Comparison of ENCODE assay signal across 16 cellular contexts in genomic region chr12:26277511-26278246, GRCh38.
DNase-seq lines count a peak whose midpoint lies in the region; TF ChIP-seq lines count a peak whose summit lies in the region.
"Had no signal": no experiment of that assay in that cellular context is flagged by ENCODE, and none has a peak within 500 bp of the region (broad histone marks: within the 10 kb centered on the region; RNA-seq: fewer than 3 reads in every experiment).

No MANE protein-coding gene starts in this region.

- H3K27me3 ChIP-seq in mammary epithelial cell (ENCODE audit: insufficient read depth, low read length) (no peaks in the 10 kb centered on the region), trophoblast cell (ENCODE audit: insufficient read depth, low read length) (no peaks in the 10 kb centered on the region)
- H3K27me3 ChIP-seq: tibial nerve had no signal

- H4K91ac ChIP-seq in trophoblast cell (ENCODE audit: low read depth, low read length): no peak overlapping the region

- BruUV-seq in mammary epithelial cell (replicated peaks; lab: Mats Ljungman, UMichigan): no TSS peak

- H2BK5ac ChIP-seq in trophoblast cell (ENCODE audit: low read depth, low read length, poor library complexity): no peak overlapping the region

- H3K23ac ChIP-seq in trophoblast cell (ENCODE audit: low read length): no peak overlapping the region

- peak; percentile 76 for DNase-seq in EH (ENCODE audit: low read depth)
- DNase-seq in MV-4-11 (lab: John Stamatoyannopoulos, UW): peak; percentile 84
- no peak for DNase-seq in mammary epithelial cell
- DNase-seq in trophoblast cell: no peak
- DNase-seq in medulla oblongata (ENCODE audit: extremely low spot score): no peak
- no peak for DNase-seq in NK-92 (lab: John Stamatoyannopoulos, UW; ENCODE audit: unreplicated experiment)
- DNase-seq in stimulated activated CD4-positive, alpha-beta T cell treated with anti-CD3 and anti-CD28 coated beads, Interleukin-1b, Interleukin-23, amount 100 ng/mL, for 48 hours: no peak
- no peak for DNase-seq in NCI-H1417 (lab: John Stamatoyannopoulos, UW)
- DNase-seq: effector memory CD4-positive, alpha-beta T cell; left colon; NCI-H345; SHP77 treated with DMSO at 0.1 percent for 48 hours; stimulated activated CD4-positive, alpha-beta T cell treated with anti-CD3 and anti-CD28 coated beads, Interleukin-4, amount 100 ng/mL, for 1 hour; T-helper 17 cell had no signal

- in situ Hi-C loops in mammary epithelial cell (cut with MboI; ENCODE audit: low sequenced_read_pairs in 2 of 2): no loop called here

- no peak overlapping the region for H2AK5ac ChIP-seq in trophoblast cell (ENCODE audit: low read length)

- H3K4me3 ChIP-seq in mammary epithelial cell (replicated peaks in 1 of 3; ENCODE audit: insufficient read depth in 1 of 3, low read depth in 2 of 3, low read length in 3 of 3) (no peak overlapping the region), trophoblast cell (ENCODE audit: low read depth, low read length) (no peak overlapping the region)
- H3K4me3 ChIP-seq: tibial nerve had no signal

- dilution Hi-C loops in mammary epithelial cell (cut with HindIII; ENCODE audit: low sequenced_read_pairs): no loop called here

- no peak overlapping the region for H3K18ac ChIP-seq in trophoblast cell (ENCODE audit: low read length)

- H4K12ac ChIP-seq in trophoblast cell (ENCODE audit: low read depth, low read length): no peak overlapping the region

- 63% methylated on average over 16 of the region's 16 CpGs for WGBS in mammary epithelial cell (ENCODE audit: low coverage, missing lambda C conversion rate)
- no CpG with 5 or more reads among the region's 16 CpGs for WGBS in trophoblast cell (ENCODE audit: extremely low coverage, insufficient coverage, insufficient read length)

- intact Hi-C loops in mammary epithelial cell (cut with micrococcal nuclease): loop anchor here (10.0 kb wide), 1 partner anchor 217 kb away; no protein-coding TSS in a partner anchor

- H3K79me2 ChIP-seq in mammary epithelial cell (ENCODE audit: insufficient read depth, low read length) (no peaks in the 10 kb centered on the region), trophoblast cell (ENCODE audit: control insufficient read depth, insufficient read depth, low read length, poor library complexity) (no peaks in the 10 kb centered on the region)

- H2AFZ ChIP-seq in mammary epithelial cell (ENCODE audit: low read depth, low read length): peak overlapping the region; percentile 5
- H2AFZ ChIP-seq in trophoblast cell (ENCODE audit: insufficient read depth, low read length, poor library complexity): no peak overlapping the region

- CTCF ChIA-PET in mammary epithelial cell (lab: Charles Lee; ENCODE audit: low non-redundant PET): no interaction called here

- peaks cover 5% of the 10 kb centered on the region for H3K79me1 ChIP-seq in trophoblast cell (ENCODE audit: low read length)

- H3K9me3 ChIP-seq in mammary epithelial cell (replicated peaks; ENCODE audit: insufficient read depth, low read length) (no peaks in the 10 kb centered on the region), trophoblast cell (ENCODE audit: insufficient read depth, low read depth, low read length) (no peaks in the 10 kb centered on the region)
- H3K9me3 ChIP-seq: tibial nerve had no signal

- H4K8ac ChIP-seq in trophoblast cell (ENCODE audit: low read depth, low read length): no peak overlapping the region

- H3K9ac ChIP-seq in mammary epithelial cell (ENCODE audit: insufficient read depth, low read length) (no peak overlapping the region), trophoblast cell (ENCODE audit: low read length) (no peak overlapping the region)

- H4K20me1 ChIP-seq in mammary epithelial cell (ENCODE audit: insufficient read depth, low read length): no peaks in the 10 kb centered on the region

- no peak overlapping the region for H3K14ac ChIP-seq in trophoblast cell (ENCODE audit: low read length)

- no peak overlapping the region for H3K4me2 ChIP-seq in mammary epithelial cell (ENCODE audit: insufficient read depth, low read depth, low read length)
- H3K4me2 ChIP-seq in trophoblast cell (ENCODE audit: low read length): no peak overlapping the region

- peak overlapping the region; percentile 26 for H2BK12ac ChIP-seq in trophoblast cell (ENCODE audit: low read length)

- H2BK120ac ChIP-seq in trophoblast cell (ENCODE audit: insufficient read depth, low read length, poor library complexity): no peak overlapping the region

- H3K4ac ChIP-seq in trophoblast cell (ENCODE audit: low read depth, low read length): no peak overlapping the region

- H3K36me3 ChIP-seq in mammary epithelial cell (ENCODE audit: insufficient read depth, low read length) (no peaks in the 10 kb centered on the region), trophoblast cell (ENCODE audit: control insufficient read depth in 1 of 2, insufficient read depth in 2 of 2, low read length in 2 of 2) (no peaks in the 10 kb centered on the region)
- H3K36me3 ChIP-seq: tibial nerve had no signal

- TF ChIP-seq CTCF in mammary epithelial cell (conservative IDR thresholded peaks at IDR 0.05 in 1 of 2, IDR thresholded peaks at IDR 0.05 in 1 of 2; ENCODE audit: extremely low read depth in 1 of 2, insufficient read depth in 1 of 2, low read depth in 1 of 2, low read length in 2 of 2): no peak

- no peak overlapping the region for H3K27ac ChIP-seq in mammary epithelial cell (ENCODE audit: insufficient read depth, low read depth, low read length)
- no peak overlapping the region for H3K27ac ChIP-seq in trophoblast cell (ENCODE audit: low read depth, low read length)
- H3K27ac ChIP-seq: C4-2B, tibial nerve had no signal

- H3K4me1 ChIP-seq in mammary epithelial cell (ENCODE audit: insufficient read depth, low read length) (peaks cover 42% of the 10 kb centered on the region), trophoblast cell (ENCODE audit: control insufficient read depth in 1 of 2, insufficient read depth in 2 of 2, low read length in 2 of 2) (peaks cover 9 to 14% of the 10 kb centered on the region in 2 experiments)

Comparison
In these comparisons a context has a peak if more than half of its experiments do, and no peak if none do; other contexts are left out.
1. DNase-seq: peak in EH (single experiment) and MV-4-11 (single experiment); none in mammary epithelial cell (single experiment), trophoblast cell (0 of 2), medulla oblongata (single experiment), NK-92 (single experiment), stimulated activated CD4-positive, alpha-beta T cell treated with anti-CD3 and anti-CD28 coated beads, Interleukin-1b, Interleukin-23, amount 100 ng/mL, for 48 hours (single experiment) and NCI-H1417 (0 of 3).